1 cellular context compared by ENCODE assay signal in the genomic region with DNA sequence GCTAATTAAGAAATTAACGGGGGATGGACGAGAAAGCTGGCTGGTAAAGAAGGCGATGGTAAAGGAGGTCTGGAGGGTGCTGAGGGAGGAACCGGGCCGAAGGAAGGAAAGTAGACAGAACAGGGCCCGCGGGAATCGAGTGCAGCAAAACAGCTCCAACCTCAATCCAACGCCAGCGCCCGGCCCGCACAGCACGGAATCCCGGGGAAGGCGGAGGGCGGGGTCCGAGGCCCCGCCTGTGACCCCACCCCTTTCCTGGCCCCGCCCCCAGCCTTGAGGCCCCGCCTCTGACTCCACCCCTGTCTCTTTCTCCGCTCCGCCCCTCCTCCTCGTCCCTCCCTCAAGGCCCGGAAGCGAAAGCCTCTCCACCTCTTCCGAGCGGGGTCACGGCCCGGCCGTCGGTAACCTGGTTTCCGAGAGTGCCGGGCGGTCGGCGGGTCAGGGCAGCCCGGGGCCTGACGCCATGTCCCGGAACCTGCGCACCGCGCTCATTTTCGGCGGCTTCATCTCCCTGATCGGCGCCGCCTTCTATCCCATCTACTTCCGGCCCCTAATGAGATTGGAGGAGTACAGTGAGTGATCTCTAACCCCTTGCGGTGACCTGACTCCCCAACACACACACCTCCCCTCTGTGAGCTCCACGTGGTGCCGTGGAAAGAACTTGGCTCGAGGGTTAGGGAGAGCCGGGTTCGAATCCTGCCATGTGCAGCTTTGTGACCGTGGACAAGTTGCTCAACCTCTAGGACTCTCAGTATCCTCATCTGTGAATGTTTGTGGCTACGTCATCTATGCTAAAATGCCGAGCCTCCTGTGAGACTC.
TF ChIP-seq lines count a peak whose summit lies in the region.

A gene (plus strand): TSS at position 370 of the 819 bp plus-strand sequence. CDS start 94 bp downstream, at position 464.

TF ChIP-seq in K562, 482 proteins besides CTCF, POLR2A, EP300 and RAD21 (continued from another document and continues in another):
- TF ChIP-seq, protein P1, sequence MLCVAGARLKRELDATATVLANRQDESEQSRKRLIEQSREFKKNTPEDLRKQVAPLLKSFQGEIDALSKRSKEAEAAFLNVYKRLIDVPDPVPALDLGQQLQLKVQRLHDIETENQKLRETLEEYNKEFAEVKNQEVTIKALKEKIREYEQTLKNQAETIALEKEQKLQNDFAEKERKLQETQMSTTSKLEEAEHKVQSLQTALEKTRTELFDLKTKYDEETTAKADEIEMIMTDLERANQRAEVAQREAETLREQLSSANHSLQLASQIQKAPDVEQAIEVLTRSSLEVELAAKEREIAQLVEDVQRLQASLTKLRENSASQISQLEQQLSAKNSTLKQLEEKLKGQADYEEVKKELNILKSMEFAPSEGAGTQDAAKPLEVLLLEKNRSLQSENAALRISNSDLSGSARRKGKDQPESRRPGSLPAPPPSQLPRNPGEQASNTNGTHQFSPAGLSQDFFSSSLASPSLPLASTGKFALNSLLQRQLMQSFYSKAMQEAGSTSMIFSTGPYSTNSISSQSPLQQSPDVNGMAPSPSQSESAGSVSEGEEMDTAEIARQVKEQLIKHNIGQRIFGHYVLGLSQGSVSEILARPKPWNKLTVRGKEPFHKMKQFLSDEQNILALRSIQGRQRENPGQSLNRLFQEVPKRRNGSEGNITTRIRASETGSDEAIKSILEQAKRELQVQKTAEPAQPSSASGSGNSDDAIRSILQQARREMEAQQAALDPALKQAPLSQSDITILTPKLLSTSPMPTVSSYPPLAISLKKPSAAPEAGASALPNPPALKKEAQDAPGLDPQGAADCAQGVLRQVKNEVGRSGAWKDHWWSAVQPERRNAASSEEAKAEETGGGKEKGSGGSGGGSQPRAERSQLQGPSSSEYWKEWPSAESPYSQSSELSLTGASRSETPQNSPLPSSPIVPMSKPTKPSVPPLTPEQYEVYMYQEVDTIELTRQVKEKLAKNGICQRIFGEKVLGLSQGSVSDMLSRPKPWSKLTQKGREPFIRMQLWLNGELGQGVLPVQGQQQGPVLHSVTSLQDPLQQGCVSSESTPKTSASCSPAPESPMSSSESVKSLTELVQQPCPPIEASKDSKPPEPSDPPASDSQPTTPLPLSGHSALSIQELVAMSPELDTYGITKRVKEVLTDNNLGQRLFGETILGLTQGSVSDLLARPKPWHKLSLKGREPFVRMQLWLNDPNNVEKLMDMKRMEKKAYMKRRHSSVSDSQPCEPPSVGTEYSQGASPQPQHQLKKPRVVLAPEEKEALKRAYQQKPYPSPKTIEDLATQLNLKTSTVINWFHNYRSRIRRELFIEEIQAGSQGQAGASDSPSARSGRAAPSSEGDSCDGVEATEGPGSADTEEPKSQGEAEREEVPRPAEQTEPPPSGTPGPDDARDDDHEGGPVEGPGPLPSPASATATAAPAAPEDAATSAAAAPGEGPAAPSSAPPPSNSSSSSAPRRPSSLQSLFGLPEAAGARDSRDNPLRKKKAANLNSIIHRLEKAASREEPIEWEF (CRISPR knock-in tag; IDR thresholded peaks at IDR 0.05) = no peak
- no peak for TF ChIP-seq CAMTA2 (CRISPR knock-in tag; conservative IDR thresholded peaks at IDR 0.05)
- no peak for TF ChIP-seq HEY1 (CRISPR knock-in tag; IDR thresholded peaks at IDR 0.05; ENCODE audit: borderline replicate concordance)
- TF ChIP-seq YY1 (IDR thresholded peaks at IDR 0.05; ENCODE audit: borderline replicate concordance in 1 of 3, control insufficient read depth in 1 of 3, extremely low read depth in 1 of 3, insufficient read depth in 3 of 3, insufficient read length in 1 of 3, insufficient replicate concordance in 2 of 3, low read depth in 1 of 3, low read length in 2 of 3) = peak; percentile 29 to 92 (median 83)
- TF ChIP-seq, protein P2, sequence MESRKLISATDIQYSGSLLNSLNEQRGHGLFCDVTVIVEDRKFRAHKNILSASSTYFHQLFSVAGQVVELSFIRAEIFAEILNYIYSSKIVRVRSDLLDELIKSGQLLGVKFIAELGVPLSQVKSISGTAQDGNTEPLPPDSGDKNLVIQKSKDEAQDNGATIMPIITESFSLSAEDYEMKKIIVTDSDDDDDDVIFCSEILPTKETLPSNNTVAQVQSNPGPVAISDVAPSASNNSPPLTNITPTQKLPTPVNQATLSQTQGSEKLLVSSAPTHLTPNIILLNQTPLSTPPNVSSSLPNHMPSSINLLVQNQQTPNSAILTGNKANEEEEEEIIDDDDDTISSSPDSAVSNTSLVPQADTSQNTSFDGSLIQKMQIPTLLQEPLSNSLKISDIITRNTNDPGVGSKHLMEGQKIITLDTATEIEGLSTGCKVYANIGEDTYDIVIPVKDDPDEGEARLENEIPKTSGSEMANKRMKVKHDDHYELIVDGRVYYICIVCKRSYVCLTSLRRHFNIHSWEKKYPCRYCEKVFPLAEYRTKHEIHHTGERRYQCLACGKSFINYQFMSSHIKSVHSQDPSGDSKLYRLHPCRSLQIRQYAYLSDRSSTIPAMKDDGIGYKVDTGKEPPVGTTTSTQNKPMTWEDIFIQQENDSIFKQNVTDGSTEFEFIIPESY (CRISPR knock-in tag; IDR thresholded peaks at IDR 0.05) = 0 out of 2 replicates have a peak, but pooled peaks have one; percentile 30
- TF ChIP-seq, protein P3, sequence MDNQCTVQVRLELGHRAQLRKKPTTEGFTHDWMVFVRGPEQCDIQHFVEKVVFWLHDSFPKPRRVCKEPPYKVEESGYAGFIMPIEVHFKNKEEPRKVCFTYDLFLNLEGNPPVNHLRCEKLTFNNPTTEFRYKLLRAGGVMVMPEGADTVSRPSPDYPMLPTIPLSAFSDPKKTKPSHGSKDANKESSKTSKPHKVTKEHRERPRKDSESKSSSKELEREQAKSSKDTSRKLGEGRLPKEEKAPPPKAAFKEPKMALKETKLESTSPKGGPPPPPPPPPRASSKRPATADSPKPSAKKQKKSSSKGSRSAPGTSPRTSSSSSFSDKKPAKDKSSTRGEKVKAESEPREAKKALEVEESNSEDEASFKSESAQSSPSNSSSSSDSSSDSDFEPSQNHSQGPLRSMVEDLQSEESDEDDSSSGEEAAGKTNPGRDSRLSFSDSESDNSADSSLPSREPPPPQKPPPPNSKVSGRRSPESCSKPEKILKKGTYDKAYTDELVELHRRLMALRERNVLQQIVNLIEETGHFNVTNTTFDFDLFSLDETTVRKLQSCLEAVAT (IDR thresholded peaks at IDR 0.05) = no peak
- TF ChIP-seq ASH1L (IDR thresholded peaks at IDR 0.05; ENCODE audit: borderline replicate concordance, low read depth, partially characterized antibody) = no peak
- TF ChIP-seq, protein P4, sequence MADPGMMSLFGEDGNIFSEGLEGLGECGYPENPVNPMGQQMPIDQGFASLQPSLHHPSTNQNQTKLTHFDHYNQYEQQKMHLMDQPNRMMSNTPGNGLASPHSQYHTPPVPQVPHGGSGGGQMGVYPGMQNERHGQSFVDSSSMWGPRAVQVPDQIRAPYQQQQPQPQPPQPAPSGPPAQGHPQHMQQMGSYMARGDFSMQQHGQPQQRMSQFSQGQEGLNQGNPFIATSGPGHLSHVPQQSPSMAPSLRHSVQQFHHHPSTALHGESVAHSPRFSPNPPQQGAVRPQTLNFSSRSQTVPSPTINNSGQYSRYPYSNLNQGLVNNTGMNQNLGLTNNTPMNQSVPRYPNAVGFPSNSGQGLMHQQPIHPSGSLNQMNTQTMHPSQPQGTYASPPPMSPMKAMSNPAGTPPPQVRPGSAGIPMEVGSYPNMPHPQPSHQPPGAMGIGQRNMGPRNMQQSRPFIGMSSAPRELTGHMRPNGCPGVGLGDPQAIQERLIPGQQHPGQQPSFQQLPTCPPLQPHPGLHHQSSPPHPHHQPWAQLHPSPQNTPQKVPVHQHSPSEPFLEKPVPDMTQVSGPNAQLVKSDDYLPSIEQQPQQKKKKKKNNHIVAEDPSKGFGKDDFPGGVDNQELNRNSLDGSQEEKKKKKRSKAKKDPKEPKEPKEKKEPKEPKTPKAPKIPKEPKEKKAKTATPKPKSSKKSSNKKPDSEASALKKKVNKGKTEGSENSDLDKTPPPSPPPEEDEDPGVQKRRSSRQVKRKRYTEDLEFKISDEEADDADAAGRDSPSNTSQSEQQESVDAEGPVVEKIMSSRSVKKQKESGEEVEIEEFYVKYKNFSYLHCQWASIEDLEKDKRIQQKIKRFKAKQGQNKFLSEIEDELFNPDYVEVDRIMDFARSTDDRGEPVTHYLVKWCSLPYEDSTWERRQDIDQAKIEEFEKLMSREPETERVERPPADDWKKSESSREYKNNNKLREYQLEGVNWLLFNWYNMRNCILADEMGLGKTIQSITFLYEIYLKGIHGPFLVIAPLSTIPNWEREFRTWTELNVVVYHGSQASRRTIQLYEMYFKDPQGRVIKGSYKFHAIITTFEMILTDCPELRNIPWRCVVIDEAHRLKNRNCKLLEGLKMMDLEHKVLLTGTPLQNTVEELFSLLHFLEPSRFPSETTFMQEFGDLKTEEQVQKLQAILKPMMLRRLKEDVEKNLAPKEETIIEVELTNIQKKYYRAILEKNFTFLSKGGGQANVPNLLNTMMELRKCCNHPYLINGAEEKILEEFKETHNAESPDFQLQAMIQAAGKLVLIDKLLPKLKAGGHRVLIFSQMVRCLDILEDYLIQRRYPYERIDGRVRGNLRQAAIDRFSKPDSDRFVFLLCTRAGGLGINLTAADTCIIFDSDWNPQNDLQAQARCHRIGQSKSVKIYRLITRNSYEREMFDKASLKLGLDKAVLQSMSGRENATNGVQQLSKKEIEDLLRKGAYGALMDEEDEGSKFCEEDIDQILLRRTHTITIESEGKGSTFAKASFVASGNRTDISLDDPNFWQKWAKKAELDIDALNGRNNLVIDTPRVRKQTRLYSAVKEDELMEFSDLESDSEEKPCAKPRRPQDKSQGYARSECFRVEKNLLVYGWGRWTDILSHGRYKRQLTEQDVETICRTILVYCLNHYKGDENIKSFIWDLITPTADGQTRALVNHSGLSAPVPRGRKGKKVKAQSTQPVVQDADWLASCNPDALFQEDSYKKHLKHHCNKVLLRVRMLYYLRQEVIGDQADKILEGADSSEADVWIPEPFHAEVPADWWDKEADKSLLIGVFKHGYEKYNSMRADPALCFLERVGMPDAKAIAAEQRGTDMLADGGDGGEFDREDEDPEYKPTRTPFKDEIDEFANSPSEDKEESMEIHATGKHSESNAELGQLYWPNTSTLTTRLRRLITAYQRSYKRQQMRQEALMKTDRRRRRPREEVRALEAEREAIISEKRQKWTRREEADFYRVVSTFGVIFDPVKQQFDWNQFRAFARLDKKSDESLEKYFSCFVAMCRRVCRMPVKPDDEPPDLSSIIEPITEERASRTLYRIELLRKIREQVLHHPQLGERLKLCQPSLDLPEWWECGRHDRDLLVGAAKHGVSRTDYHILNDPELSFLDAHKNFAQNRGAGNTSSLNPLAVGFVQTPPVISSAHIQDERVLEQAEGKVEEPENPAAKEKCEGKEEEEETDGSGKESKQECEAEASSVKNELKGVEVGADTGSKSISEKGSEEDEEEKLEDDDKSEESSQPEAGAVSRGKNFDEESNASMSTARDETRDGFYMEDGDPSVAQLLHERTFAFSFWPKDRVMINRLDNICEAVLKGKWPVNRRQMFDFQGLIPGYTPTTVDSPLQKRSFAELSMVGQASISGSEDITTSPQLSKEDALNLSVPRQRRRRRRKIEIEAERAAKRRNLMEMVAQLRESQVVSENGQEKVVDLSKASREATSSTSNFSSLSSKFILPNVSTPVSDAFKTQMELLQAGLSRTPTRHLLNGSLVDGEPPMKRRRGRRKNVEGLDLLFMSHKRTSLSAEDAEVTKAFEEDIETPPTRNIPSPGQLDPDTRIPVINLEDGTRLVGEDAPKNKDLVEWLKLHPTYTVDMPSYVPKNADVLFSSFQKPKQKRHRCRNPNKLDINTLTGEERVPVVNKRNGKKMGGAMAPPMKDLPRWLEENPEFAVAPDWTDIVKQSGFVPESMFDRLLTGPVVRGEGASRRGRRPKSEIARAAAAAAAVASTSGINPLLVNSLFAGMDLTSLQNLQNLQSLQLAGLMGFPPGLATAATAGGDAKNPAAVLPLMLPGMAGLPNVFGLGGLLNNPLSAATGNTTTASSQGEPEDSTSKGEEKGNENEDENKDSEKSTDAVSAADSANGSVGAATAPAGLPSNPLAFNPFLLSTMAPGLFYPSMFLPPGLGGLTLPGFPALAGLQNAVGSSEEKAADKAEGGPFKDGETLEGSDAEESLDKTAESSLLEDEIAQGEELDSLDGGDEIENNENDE (IDR thresholded peaks at IDR 0.05; ENCODE audit: low read depth, low read length) = no peak
- 0 out of 2 replicates have a peak, but pooled peaks have one; percentile 48 for TF ChIP-seq ZNF431 (CRISPR knock-in tag; IDR thresholded peaks at IDR 0.05)
- TF ChIP-seq, protein P5, sequence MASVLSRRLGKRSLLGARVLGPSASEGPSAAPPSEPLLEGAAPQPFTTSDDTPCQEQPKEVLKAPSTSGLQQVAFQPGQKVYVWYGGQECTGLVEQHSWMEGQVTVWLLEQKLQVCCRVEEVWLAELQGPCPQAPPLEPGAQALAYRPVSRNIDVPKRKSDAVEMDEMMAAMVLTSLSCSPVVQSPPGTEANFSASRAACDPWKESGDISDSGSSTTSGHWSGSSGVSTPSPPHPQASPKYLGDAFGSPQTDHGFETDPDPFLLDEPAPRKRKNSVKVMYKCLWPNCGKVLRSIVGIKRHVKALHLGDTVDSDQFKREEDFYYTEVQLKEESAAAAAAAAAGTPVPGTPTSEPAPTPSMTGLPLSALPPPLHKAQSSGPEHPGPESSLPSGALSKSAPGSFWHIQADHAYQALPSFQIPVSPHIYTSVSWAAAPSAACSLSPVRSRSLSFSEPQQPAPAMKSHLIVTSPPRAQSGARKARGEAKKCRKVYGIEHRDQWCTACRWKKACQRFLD (CRISPR knock-in tag; IDR thresholded peaks at IDR 0.05) = no peak
- TF ChIP-seq XRCC3 (IDR thresholded peaks at IDR 0.05) = no peak
- TF ChIP-seq ESRRB (CRISPR knock-in tag; IDR thresholded peaks at IDR 0.05; ENCODE audit: borderline replicate concordance) = no peak
- no peak for TF ChIP-seq EZH2 (IDR thresholded peaks at IDR 0.05; ENCODE audit: borderline replicate concordance, low read depth, low read length)
- peak; percentile 49 for TF ChIP-seq DACH1 (IDR thresholded peaks at IDR 0.05; ENCODE audit: partially characterized antibody)
- TF ChIP-seq ZKSCAN8 (CRISPR knock-in tag; IDR thresholded peaks at IDR 0.05) = no peak
- TF ChIP-seq ZBTB8A (IDR thresholded peaks at IDR 0.05; ENCODE audit: partially characterized antibody) = no peak
- TF ChIP-seq FOXM1 (IDR thresholded peaks at IDR 0.05; ENCODE audit: low read depth) = no peak
- TF ChIP-seq FOXM1 (CRISPR knock-in tag; IDR thresholded peaks at IDR 0.05; ENCODE audit: low read depth) = no peak; the same call in 1 of the 2 replicates
- TF ChIP-seq GATAD2A (IDR thresholded peaks at IDR 0.05) = no peak
- peak; percentile 75 for TF ChIP-seq TAF1 (IDR thresholded peaks at IDR 0.05; ENCODE audit: control insufficient read depth, extremely low read depth, insufficient read depth, low read length, severe bottlenecking)
- TF ChIP-seq, protein P6, sequence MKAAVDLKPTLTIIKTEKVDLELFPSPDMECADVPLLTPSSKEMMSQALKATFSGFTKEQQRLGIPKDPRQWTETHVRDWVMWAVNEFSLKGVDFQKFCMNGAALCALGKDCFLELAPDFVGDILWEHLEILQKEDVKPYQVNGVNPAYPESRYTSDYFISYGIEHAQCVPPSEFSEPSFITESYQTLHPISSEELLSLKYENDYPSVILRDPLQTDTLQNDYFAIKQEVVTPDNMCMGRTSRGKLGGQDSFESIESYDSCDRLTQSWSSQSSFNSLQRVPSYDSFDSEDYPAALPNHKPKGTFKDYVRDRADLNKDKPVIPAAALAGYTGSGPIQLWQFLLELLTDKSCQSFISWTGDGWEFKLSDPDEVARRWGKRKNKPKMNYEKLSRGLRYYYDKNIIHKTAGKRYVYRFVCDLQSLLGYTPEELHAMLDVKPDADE (conservative IDR thresholded peaks at IDR 0.05; ENCODE audit: control insufficient read depth, low read depth, low read length) = no peak; the same call in 1 of the 2 replicates
- peak; percentile 48 for TF ChIP-seq MEIS2 (IDR thresholded peaks at IDR 0.05; ENCODE audit: partially characterized antibody)
